Comparison of ENCODE assay signal across 12 cellular contexts in the genomic region with DNA sequence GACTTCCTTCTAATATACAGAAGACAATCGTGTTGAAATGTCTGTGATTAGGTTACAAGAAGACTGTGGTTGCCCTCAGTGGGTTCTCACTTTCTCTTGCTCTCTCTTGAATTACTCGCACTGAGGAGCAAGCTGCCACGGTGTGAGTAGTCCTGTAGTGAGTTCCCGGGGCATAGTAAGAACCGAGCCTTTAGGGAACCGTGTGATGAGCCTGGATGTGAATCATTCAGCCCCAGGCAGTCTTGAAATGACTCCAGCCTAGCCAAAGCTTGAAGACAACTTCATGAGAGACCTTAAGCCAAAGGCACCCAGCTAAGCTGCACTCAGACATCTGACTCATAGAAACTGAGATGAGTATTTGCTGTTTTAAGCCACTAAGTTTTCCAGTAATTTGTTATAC.
DNase-seq lines count a peak whose midpoint lies in the region; ATAC-seq, FAIRE-seq and TF ChIP-seq lines count a peak whose summit lies in the region.
"Had no signal": no experiment of that assay in that cellular context is flagged by ENCODE, and none has a peak within 500 bp of the region (broad histone marks: within the 10 kb centered on the region; RNA-seq: fewer than 3 reads in every experiment).

No MANE protein-coding gene starts in this region.

- no peaks in the 10 kb centered on the region for H3K4me1 Mint-ChIP-seq in activated T-helper 1 cell treated with anti-CD3 and anti-CD28 coated beads, Interleukin-12 subunit alpha, Interleukin-12 subunit beta, Interleukin-2, Interleukin-4 antibody, amounts not matched to agents 30 ng/mL and 10 ng/mL and 1 ng/mL, durations not matched to agents 14 hours and 24 hours and 36 hours (ENCODE audit: low read depth)
- H3K4me1 Mint-ChIP-seq: memory B cell had no signal

- CTCF ChIA-PET in HepG2 (lab: Yijun Ruan, JAX; ENCODE audit: low intra/inter-chr PET ratio, low total read pairs) = no interaction called here

- no peak for TF ChIP-seq POLR2A in HepG2 (IDR thresholded peaks at IDR 0.05; ENCODE audit: insufficient read depth in 1 of 2, low read depth in 2 of 2, low read length in 2 of 2)

- no peaks in the 10 kb centered on the region for H3K9me3 Mint-ChIP-seq in activated T-helper 1 cell treated with anti-CD3 and anti-CD28 coated beads, Interleukin-12 subunit alpha, Interleukin-12 subunit beta, Interleukin-2, Interleukin-4 antibody, amounts not matched to agents 30 ng/mL and 10 ng/mL and 1 ng/mL, durations not matched to agents 14 hours and 24 hours and 36 hours

- H3K9me3 ChIP-seq in HepG2 (ENCODE audit: low read length) = no peaks in the 10 kb centered on the region
- H3K9me3 ChIP-seq: vagina had no signal

- no peak for TF ChIP-seq RAD21 in HepG2 (CRISPR knock-in tag; IDR thresholded peaks at IDR 0.05)

- no TSS peak for BruUV-seq in HepG2 (replicated peaks; lab: Mats Ljungman, UMichigan)

- H3K36me3 Mint-ChIP-seq in activated T-helper 1 cell treated with anti-CD3 and anti-CD28 coated beads, Interleukin-12 subunit alpha, Interleukin-12 subunit beta, Interleukin-2, Interleukin-4 antibody, amounts not matched to agents 30 ng/mL and 10 ng/mL and 1 ng/mL, durations not matched to agents 14 hours and 24 hours and 36 hours (ENCODE audit: low read depth) = no peaks in the 10 kb centered on the region
- H3K36me3 Mint-ChIP-seq: memory B cell had no signal

- H3K79me2 ChIP-seq in HepG2 (ENCODE audit: insufficient read depth, low read length) = no peaks in the 10 kb centered on the region

- H3K4me1 ChIP-seq in HepG2 (ENCODE audit: insufficient read depth, low read length) = no peaks in the 10 kb centered on the region
- H3K4me1 ChIP-seq: vagina had no signal

- H3K4me3 ChIP-seq in GM06990 (replicated peaks; ENCODE audit: low read depth, low read length) = no peak overlapping the region
- H3K4me3 ChIP-seq in astrocyte of the cerebellum (ENCODE audit: low read depth, low read length) = no peak overlapping the region
- no peak overlapping the region for H3K4me3 ChIP-seq in HepG2 (replicated peaks in 1 of 3; ENCODE audit: insufficient read depth in 1 of 3, low read depth in 2 of 3, low read length in 3 of 3)
- H3K4me3 ChIP-seq: vagina had no signal

- TF ChIP-seq EP300 in HepG2 (IDR thresholded peaks at IDR 0.05; ENCODE audit: low read depth in 2 of 2, low read length in 2 of 2) (no peak), HepG2 (CRISPR knock-in tag; IDR thresholded peaks at IDR 0.05; ENCODE audit: borderline replicate concordance) (no peak)

- intact Hi-C loops in activated T-helper 1 cell treated with anti-CD3 and anti-CD28 coated beads, Interleukin-12 subunit alpha, Interleukin-12 subunit beta, Interleukin-2, Interleukin-4 antibody, amounts not matched to agents 30 ng/mL and 10 ng/mL and 1 ng/mL, durations not matched to agents 14 hours and 24 hours and 36 hours (cut with micrococcal nuclease) = no loop called here
- intact Hi-C loops in HepG2 (cut with micrococcal nuclease; ENCODE audit: unreplicated experiment) = no loop called here

- no peak for TF ChIP-seq CTCF in GM06990 (IDR thresholded peaks at IDR 0.05; ENCODE audit: insufficient read depth, low read length, poor library complexity, severe bottlenecking)
- TF ChIP-seq CTCF in astrocyte of the cerebellum (IDR thresholded peaks at IDR 0.05; ENCODE audit: low read depth, low read length, missing control alignments) = no peak
- TF ChIP-seq CTCF in HepG2 (CRISPR knock-in tag; IDR thresholded peaks at IDR 0.05) = no peak

- in situ Hi-C loops in astrocyte of the cerebellum (cut with HindIII; ENCODE audit: low sequenced_read_pairs) = no loop called here
- in situ Hi-C loops in HepG2 (cut with HindIII; ENCODE audit: extremely low pct_ligation_motif_present, low pct_unique_long_range_greater_than_20kb) = no loop called here

- H3K4me2 ChIP-seq in HepG2 (ENCODE audit: low read depth, low read length) = no peak overlapping the region

- no peak overlapping the region for H3K27ac ChIP-seq in HepG2 (ENCODE audit: extremely low read length, insufficient read depth, low read length)
- H3K27ac ChIP-seq: vagina had no signal

- H3K27me3 Mint-ChIP-seq in activated T-helper 1 cell treated with anti-CD3 and anti-CD28 coated beads, Interleukin-12 subunit alpha, Interleukin-12 subunit beta, Interleukin-2, Interleukin-4 antibody, amounts not matched to agents 30 ng/mL and 10 ng/mL and 1 ng/mL, durations not matched to agents 14 hours and 24 hours and 36 hours (ENCODE audit: insufficient read depth) = no peaks in the 10 kb centered on the region
- H3K27me3 Mint-ChIP-seq: memory B cell had no signal

- H3K9ac ChIP-seq in HepG2 (ENCODE audit: insufficient read depth, low read depth, low read length) = no peak overlapping the region

- H4K20me1 ChIP-seq in HepG2 (ENCODE audit: insufficient read depth, low read length) = no peaks in the 10 kb centered on the region; the same call in 1 of the 2 replicates

- ATAC-seq in GM19463 (IDR thresholded peaks at IDR 0.05; ENCODE audit: unreplicated experiment) (peak; percentile 63), HG03342 (IDR thresholded peaks at IDR 0.05; ENCODE audit: unreplicated experiment) (peak; percentile 73), HepG2 (no peak), GM19455 (IDR thresholded peaks at IDR 0.05; ENCODE audit: unreplicated experiment) (no peak)

- H2AFZ ChIP-seq in HepG2 (ENCODE audit: low read length) = no peak overlapping the region

- H3K27me3 ChIP-seq in GM06990 (replicated peaks; ENCODE audit: control insufficient read depth, insufficient read depth, low read length) = no peaks in the 10 kb centered on the region
- H3K27me3 ChIP-seq in HepG2 (ENCODE audit: control insufficient read depth in 1 of 2, insufficient read depth in 2 of 2, low read length in 2 of 2) = no peaks in the 10 kb centered on the region
- H3K27me3 ChIP-seq: vagina had no signal

- DNase-seq in GM06990 (ENCODE audit: extremely low read depth, insufficient read length) (peak; percentile 2), astrocyte of the cerebellum (ENCODE audit: low read depth) (peak; percentile 22), SKM-1 (lab: John Stamatoyannopoulos, UW; ENCODE audit: unreplicated experiment) (no peak), HepG2 (ENCODE audit: low spot score) (no peak)
- no peak for DNase-seq in activated T-helper 1 cell treated with anti-CD3 and anti-CD28 coated beads, Interleukin-12 subunit alpha, Interleukin-12 subunit beta, Interleukin-2, Interleukin-4 antibody, amounts not matched to agents 30 ng/mL and 10 ng/mL and 1 ng/mL, durations not matched to agents 14 hours and 24 hours and 36 hours (ENCODE audit: low spot score)
- DNase-seq: activated naive CD4-positive, alpha-beta T cell; NCI-H1417 treated with DMSO at 0.1 percent for 48 hours had no signal

- H3K4me3 Mint-ChIP-seq in activated T-helper 1 cell treated with anti-CD3 and anti-CD28 coated beads, Interleukin-12 subunit alpha, Interleukin-12 subunit beta, Interleukin-2, Interleukin-4 antibody, amounts not matched to agents 30 ng/mL and 10 ng/mL and 1 ng/mL, durations not matched to agents 14 hours and 24 hours and 36 hours = no peak overlapping the region
- H3K4me3 Mint-ChIP-seq: memory B cell had no signal

- FAIRE-seq in HepG2 (lab: Jason Lieb, UNC) = no peak

- WGBS in HepG2 (ENCODE audit: low lambda C conversion rate) = 0% methylated on average over 6 of the region's 6 CpGs

- POLR2A ChIA-PET in HepG2 (lab: Yijun Ruan, JAX) = no interaction called here

- H3K36me3 ChIP-seq in GM06990 (ENCODE audit: control insufficient read depth, insufficient read depth, low read length) (no peaks in the 10 kb centered on the region), HepG2 (replicated peaks in 1 of 2; ENCODE audit: control insufficient read depth in 1 of 2, insufficient read depth in 2 of 2, low read length in 2 of 2) (no peaks in the 10 kb centered on the region)
- H3K36me3 ChIP-seq: vagina had no signal

- no peak overlapping the region for H3K27ac Mint-ChIP-seq in activated T-helper 1 cell treated with anti-CD3 and anti-CD28 coated beads, Interleukin-12 subunit alpha, Interleukin-12 subunit beta, Interleukin-2, Interleukin-4 antibody, amounts not matched to agents 30 ng/mL and 10 ng/mL and 1 ng/mL, durations not matched to agents 14 hours and 24 hours and 36 hours
- H3K27ac Mint-ChIP-seq: memory B cell had no signal

TF ChIP-seq in HepG2, 621 proteins besides CTCF, POLR2A, EP300 and RAD21 (continues in another document):
- TF ChIP-seq ZNF224 (CRISPR knock-in tag; IDR thresholded peaks at IDR 0.05) = no peak
- TF ChIP-seq CHCHD3 (CRISPR knock-in tag; IDR thresholded peaks at IDR 0.05) = no peak
- TF ChIP-seq, protein P1, sequence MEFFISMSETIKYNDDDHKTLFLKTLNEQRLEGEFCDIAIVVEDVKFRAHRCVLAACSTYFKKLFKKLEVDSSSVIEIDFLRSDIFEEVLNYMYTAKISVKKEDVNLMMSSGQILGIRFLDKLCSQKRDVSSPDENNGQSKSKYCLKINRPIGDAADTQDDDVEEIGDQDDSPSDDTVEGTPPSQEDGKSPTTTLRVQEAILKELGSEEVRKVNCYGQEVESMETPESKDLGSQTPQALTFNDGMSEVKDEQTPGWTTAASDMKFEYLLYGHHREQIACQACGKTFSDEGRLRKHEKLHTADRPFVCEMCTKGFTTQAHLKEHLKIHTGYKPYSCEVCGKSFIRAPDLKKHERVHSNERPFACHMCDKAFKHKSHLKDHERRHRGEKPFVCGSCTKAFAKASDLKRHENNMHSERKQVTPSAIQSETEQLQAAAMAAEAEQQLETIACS (CRISPR knock-in tag; IDR thresholded peaks at IDR 0.05) = no peak
- no peak for TF ChIP-seq GPN1 (CRISPR knock-in tag; IDR thresholded peaks at IDR 0.05; ENCODE audit: borderline replicate concordance)
- no peak for TF ChIP-seq MYC (CRISPR knock-in tag; IDR thresholded peaks at IDR 0.05; ENCODE audit: borderline replicate concordance)

Comparison
In these comparisons a context has a peak if more than half of its experiments do, and no peak if none do; other contexts are left out.
1. DNase-seq: peak in GM06990 (single experiment) and astrocyte of the cerebellum (single experiment); none in SKM-1 (single experiment), activated T-helper 1 cell treated with anti-CD3 and anti-CD28 coated beads, Interleukin-12 subunit alpha, Interleukin-12 subunit beta, Interleukin-2, Interleukin-4 antibody, amounts not matched to agents 30 ng/mL and 10 ng/mL and 1 ng/mL, durations not matched to agents 14 hours and 24 hours and 36 hours (single experiment) and HepG2 (single experiment).
2. ATAC-seq: peak in GM19463 (single experiment) and HG03342 (single experiment); none in HepG2 (single experiment) and GM19455 (single experiment).